In genomic region chr7:28571405-28571804, GRCh38 we compare ENCODE assay signal across 16 cellular contexts.
DNase-seq lines count a peak whose midpoint lies in the region; TF ChIP-seq lines count a peak whose summit lies in the region.
"Had no signal": no experiment of that assay in that cellular context is flagged by ENCODE, and none has a peak within 500 bp of the region (broad histone marks: within the 10 kb centered on the region; RNA-seq: fewer than 3 reads in every experiment).

No MANE protein-coding gene starts in this region.

- no peaks in the 10 kb centered on the region for H3K27me3 ChIP-seq in DOHH2 (ENCODE audit: control insufficient read depth, low read length)
- no peaks in the 10 kb centered on the region for H3K27me3 ChIP-seq in SU-DHL-6 (ENCODE audit: low read length)
- no peaks in the 10 kb centered on the region for H3K27me3 ChIP-seq in neural progenitor cell
- peaks cover 81% of the 10 kb centered on the region for H3K27me3 ChIP-seq in A673 (replicated peaks; ENCODE audit: insufficient read depth, low read depth, low read length, poor library complexity)
- H3K27me3 ChIP-seq: BE2C, Peyer's patch had no signal

- H2AFZ ChIP-seq in SU-DHL-6 (ENCODE audit: low read depth, low read length, severe bottlenecking) (no peak overlapping the region), neural progenitor cell (replicated peaks) (peak overlapping the region; percentile 51)

- TF ChIP-seq CTCF in DOHH2 (IDR thresholded peaks at IDR 0.05; ENCODE audit: low read depth, low read length, poor library complexity, severe bottlenecking), result no peak
- no peak for TF ChIP-seq CTCF in HFFc6 (IDR thresholded peaks at IDR 0.05)
- TF ChIP-seq CTCF in SU-DHL-6 (IDR thresholded peaks at IDR 0.05; ENCODE audit: insufficient read depth, low read length, poor library complexity, severe bottlenecking), result no peak
- TF ChIP-seq CTCF in neural progenitor cell (IDR thresholded peaks at IDR 0.05), result no peak
- no peak for TF ChIP-seq CTCF in A673 (conservative IDR thresholded peaks at IDR 0.05; ENCODE audit: low read depth, low read length)
- no peak for TF ChIP-seq CTCF in lower leg skin (IDR thresholded peaks at IDR 0.05)

- WGBS in lower leg skin, 2 donors, result 96 to 97% methylated on average over 4 of the region's 4 CpGs

- CTCF ChIA-PET in A673 (lab: Charles Lee), result no interaction called here

- H4K20me1 ChIP-seq in DOHH2 (ENCODE audit: control insufficient read depth, insufficient read depth, low read depth, low read length) (no peaks in the 10 kb centered on the region), SU-DHL-6 (ENCODE audit: low read depth, low read length) (no peaks in the 10 kb centered on the region), neural progenitor cell (ENCODE audit: low read depth) (no peaks in the 10 kb centered on the region)

- H3K9me3 ChIP-seq in DOHH2 (ENCODE audit: control insufficient read depth, insufficient read depth, low read length) (no peaks in the 10 kb centered on the region), SU-DHL-6 (ENCODE audit: insufficient read depth, low read length) (no peaks in the 10 kb centered on the region), neural progenitor cell (ENCODE audit: low read depth) (no peaks in the 10 kb centered on the region), A673 (ENCODE audit: low read depth, low read length, poor library complexity, severe bottlenecking) (no peaks in the 10 kb centered on the region)
- H3K9me3 ChIP-seq: BE2C, Peyer's patch had no signal

- peaks cover 77% of the 10 kb centered on the region for H3K4me1 ChIP-seq in DOHH2 (ENCODE audit: control insufficient read depth, low read length)
- H3K4me1 ChIP-seq in neural progenitor cell, result peaks cover 11% of the 10 kb centered on the region
- peaks cover 21% of the 10 kb centered on the region for H3K4me1 ChIP-seq in A673 (ENCODE audit: insufficient read depth, low read length, poor library complexity, severe bottlenecking)
- H3K4me1 ChIP-seq: Peyer's patch had no signal

- peak overlapping the region; percentile 76 for H3K4me3 ChIP-seq in DOHH2 (ENCODE audit: low read length)
- H3K4me3 ChIP-seq in SU-DHL-6 (ENCODE audit: insufficient read depth, low read length, poor library complexity, severe bottlenecking), result peak overlapping the region; percentile 53
- no peak overlapping the region for H3K4me3 ChIP-seq in neural progenitor cell
- H3K4me3 ChIP-seq in A673 (ENCODE audit: low read depth, low read length, poor library complexity, severe bottlenecking), result no peak overlapping the region
- no peak overlapping the region for H3K4me3 ChIP-seq in lower leg skin (ENCODE audit: low read depth, poor library complexity, severe bottlenecking)
- H3K4me3 ChIP-seq: Peyer's patch had no signal

- H3K79me2 ChIP-seq in DOHH2 (ENCODE audit: control insufficient read depth, low read length) (peaks cover 46% of the 10 kb centered on the region), SU-DHL-6 (ENCODE audit: insufficient read depth, low read length) (peaks cover 50% of the 10 kb centered on the region), neural progenitor cell (ENCODE audit: low read depth) (no peaks in the 10 kb centered on the region)

- no peak overlapping the region for H3K4me3 Mint-ChIP-seq in HFFc6
- no peak overlapping the region for H3K4me3 Mint-ChIP-seq in neural progenitor cell
- H3K4me3 Mint-ChIP-seq: CD8-positive, alpha-beta memory T cell had no signal

- BruUV-seq in A673 (replicated peaks; lab: Mats Ljungman, UMichigan), result no TSS peak

- intact Hi-C loops in A673 (cut with micrococcal nuclease; ENCODE audit: unreplicated experiment) (no loop called here), lower leg skin (cut with DNase I; ENCODE audit: low total_unique reads) (no loop called here)

- H3F3A ChIP-seq in DOHH2 (ENCODE audit: control insufficient read depth, insufficient read depth), result peaks cover 24% of the 10 kb centered on the region
- peaks cover 42% of the 10 kb centered on the region for H3F3A ChIP-seq in SU-DHL-6 (ENCODE audit: insufficient read depth)
- H3F3A ChIP-seq in neural progenitor cell (ENCODE audit: low read depth), result no peaks in the 10 kb centered on the region

- POLR2A ChIA-PET in A673 (lab: Charles Lee; ENCODE audit: low non-redundant PET), result no interaction called here

- H3K36me3 ChIP-seq in DOHH2 (ENCODE audit: control insufficient read depth, low read length), result peaks cover 2% of the 10 kb centered on the region; the same call in 1 of the 2 replicates
- peaks cover 4% of the 10 kb centered on the region for H3K36me3 ChIP-seq in SU-DHL-6 (ENCODE audit: low read length)
- no peaks in the 10 kb centered on the region for H3K36me3 ChIP-seq in neural progenitor cell
- no peaks in the 10 kb centered on the region for H3K36me3 ChIP-seq in A673 (ENCODE audit: insufficient read depth, low read length, poor library complexity, severe bottlenecking)
- H3K36me3 ChIP-seq: BE2C, Peyer's patch had no signal

- H3K27ac ChIP-seq in DOHH2 (ENCODE audit: low read depth, low read length) (peak overlapping the region; percentile 90), SU-DHL-6 (ENCODE audit: low read depth, low read length) (peak overlapping the region; percentile 93), neural progenitor cell (no peak overlapping the region), A673 (ENCODE audit: low read depth, low read length, poor library complexity, severe bottlenecking) (no peak overlapping the region)
- H3K27ac ChIP-seq: KMS-11, Peyer's patch had no signal

- no peak for TF ChIP-seq POLR2A in lower leg skin (IDR thresholded peaks at IDR 0.05)

- H3K4me2 ChIP-seq in DOHH2 (ENCODE audit: low read length) (peak overlapping the region; percentile 88), SU-DHL-6 (ENCODE audit: low read depth, low read length, poor library complexity, severe bottlenecking) (peak overlapping the region; percentile 67), neural progenitor cell (no peak overlapping the region)
- H3K4me2 ChIP-seq: KMS-11 had no signal

- H3K27me3 Mint-ChIP-seq in HFFc6 (ENCODE audit: insufficient read depth), result peaks cover 4% of the 10 kb centered on the region; the same call in 1 of the 2 replicates
- H3K27me3 Mint-ChIP-seq in neural progenitor cell (ENCODE audit: insufficient read depth, low read depth), result no peaks in the 10 kb centered on the region

- DNase-seq in HFFc6, result no peak
- DNase-seq in neural progenitor cell (ENCODE audit: low spot score), result no peak
- DNase-seq in A673 (ENCODE audit: low spot score), result no peak
- no peak for DNase-seq in lower leg skin (ENCODE audit: low spot score in 2 of 2)
- DNase-seq in activated CD8-positive, alpha-beta memory T cell treated with anti-CD3 and anti-CD28 coated beads, Interleukin-2, amount 50 U/mL, for 48 hours, result no peak
- DNase-seq: BE2C; CD8-positive, alpha-beta memory T cell; MM.1S; NCI-H1105; NCI-H1694; NCI-H774; Peyer's patch; Right ventricle myocardium superior had no signal

- H3K36me3 Mint-ChIP-seq in HFFc6 (ENCODE audit: low read depth), result peaks cover 9% of the 10 kb centered on the region; the same call in 1 of the 2 replicates
- H3K36me3 Mint-ChIP-seq in neural progenitor cell, result no peaks in the 10 kb centered on the region
- H3K36me3 Mint-ChIP-seq: CD8-positive, alpha-beta memory T cell had no signal

- H3K9ac ChIP-seq in SU-DHL-6 (ENCODE audit: low read length), result peak overlapping the region; percentile 59
- H3K9ac ChIP-seq in neural progenitor cell, result no peak overlapping the region
- H3K9ac ChIP-seq: KMS-11 had no signal

- H3K9me3 Mint-ChIP-seq in HFFc6, result no peaks in the 10 kb centered on the region; the same call in 1 of the 2 replicates
- no peaks in the 10 kb centered on the region for H3K9me3 Mint-ChIP-seq in neural progenitor cell

- H3K27ac Mint-ChIP-seq in HFFc6 (peak overlapping the region; percentile 54; the same call in 1 of the 2 replicates), neural progenitor cell (no peak overlapping the region)
- H3K27ac Mint-ChIP-seq: CD8-positive, alpha-beta memory T cell had no signal

- H3K4me1 Mint-ChIP-seq in HFFc6 (ENCODE audit: low read depth) (peaks cover 22% of the 10 kb centered on the region; the same call in 1 of the 2 replicates), neural progenitor cell (peaks cover 4% of the 10 kb centered on the region)
- H3K4me1 Mint-ChIP-seq: CD8-positive, alpha-beta memory T cell had no signal

- H3K9me2 ChIP-seq in DOHH2 (replicated peaks; ENCODE audit: control insufficient read depth, low read length) (no peaks in the 10 kb centered on the region), SU-DHL-6 (replicated peaks; ENCODE audit: insufficient read depth, low read length) (no peaks in the 10 kb centered on the region)

Comparison
In these comparisons a context has a peak if more than half of its experiments do, and no peak if none do; other contexts are left out.
1. H3K27ac ChIP-seq: peak in DOHH2 (single experiment) and SU-DHL-6 (single experiment); none in neural progenitor cell (single experiment) and A673 (single experiment).
2. H3K4me3 ChIP-seq: peak in DOHH2 (single experiment) and SU-DHL-6 (single experiment); none in neural progenitor cell (single experiment), A673 (single experiment) and lower leg skin (single experiment).